ENCODE assay signal across 8 cellular contexts in the genomic region with DNA sequence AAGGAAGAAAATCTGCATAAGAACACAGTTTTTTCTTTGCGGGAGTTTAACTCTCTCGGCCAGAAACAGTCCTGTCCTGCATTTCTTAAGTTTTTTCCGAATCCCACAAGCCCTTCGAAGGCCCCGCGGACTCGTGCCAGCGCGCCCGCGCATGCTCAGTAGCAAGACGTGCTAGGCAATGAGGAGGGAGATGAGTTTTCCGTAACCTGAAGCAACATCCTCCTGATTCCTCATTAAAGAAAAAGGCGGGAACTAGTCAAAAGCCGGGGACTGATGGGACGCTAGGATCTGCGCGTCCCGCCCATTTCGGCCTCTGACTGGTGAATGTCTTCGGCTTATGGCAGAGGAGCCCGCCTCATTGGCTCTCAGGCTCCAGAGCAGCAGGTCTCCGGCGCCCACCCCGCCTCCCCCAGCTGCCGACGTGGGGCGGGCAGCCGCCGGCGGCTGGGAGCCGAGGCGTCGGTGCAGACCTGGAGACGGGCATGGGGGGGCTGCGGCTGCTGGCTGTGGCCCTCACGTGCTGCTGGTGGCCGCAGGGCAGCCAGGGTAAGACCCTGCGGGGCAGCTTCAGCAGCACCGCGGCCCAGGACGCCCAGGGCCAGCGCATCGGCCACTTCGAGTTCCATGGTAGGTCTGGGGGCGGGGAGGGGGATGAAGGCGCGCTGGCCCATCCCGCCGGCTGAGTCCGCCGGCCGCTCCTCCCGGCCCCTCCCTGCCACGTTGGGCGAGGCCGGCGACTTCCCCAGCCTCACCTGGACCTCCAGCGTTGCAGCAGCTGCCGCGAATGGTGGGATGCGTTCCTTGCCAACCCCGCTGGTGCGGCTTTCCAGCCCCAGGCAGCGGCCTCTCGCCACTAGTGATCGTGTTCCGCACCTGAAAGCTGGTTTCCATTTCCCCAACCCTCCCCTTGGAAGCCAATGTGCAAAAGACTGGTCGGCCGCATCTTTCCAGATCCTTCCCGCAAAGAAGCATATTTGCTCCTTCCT. TPM values are rescaled to one million over a fixed set of nuclear protein-coding genes. Genes with fewer than 3 reads are reported as not detected.
A peak's percentile ranks its signal among the peaks of the same experiment; 100 is the strongest.
DNase-seq lines count a peak whose midpoint lies in the region; ATAC-seq and TF ChIP-seq lines count a peak whose summit lies in the region.

A gene (plus strand): TSS at position 412 of the 986 bp plus-strand sequence. CDS start 71 bp downstream, at position 483.

- H3K27ac Mint-ChIP-seq in CD4-positive, alpha-beta memory T cell = peak within 1 kb of the TSS; percentile 86 to 95 (median 92)
- peak within 1 kb of the TSS; percentile 87 for H3K27ac Mint-ChIP-seq in activated CD8-positive, alpha-beta T cell treated with anti-CD3 and anti-CD28 coated beads for 36 hours

- H3K9me3 ChIP-seq in CD4-positive, alpha-beta memory T cell (ENCODE audit: control insufficient read depth in 1 of 2, low read length in 2 of 2) = no peaks in the 10 kb centered on the region
- no peaks in the 10 kb centered on the region for H3K9me3 ChIP-seq in ectodermal cell (ENCODE audit: control insufficient read depth, low read length)

- ATAC-seq in GM19452 (IDR thresholded peaks at IDR 0.05; ENCODE audit: unreplicated experiment) (peak; percentile 99), HG03575 (IDR thresholded peaks at IDR 0.05; ENCODE audit: extremely low read depth, insufficient number of reproducible peaks, low FRiP score, unreplicated experiment) (peak; percentile 99)
- ATAC-seq in activated CD8-positive, alpha-beta T cell treated with anti-CD3 and anti-CD28 coated beads for 36 hours = peak; percentile 100

- CTCF ChIA-PET in CD4-positive, alpha-beta memory T cell (lab: Charles Lee; ENCODE audit: partially characterized antibody) = interaction anchor here (0.8 to 6.1 kb wide), 3 partner anchors 14 to 54 kb away, joined by 3 to 41 read pairs (median 3); no protein-coding TSS in a partner anchor
- CTCF ChIA-PET in activated CD8-positive, alpha-beta T cell treated with anti-CD3 and anti-CD28 coated beads for 36 hours (lab: Charles Lee) = interaction anchor here (0.7 to 5.9 kb wide), 3 partner anchors 15 to 173 kb away, joined by 3 to 40 read pairs (median 6); no protein-coding TSS in a partner anchor

- TF ChIP-seq CTCF in activated CD8-positive, alpha-beta T cell treated with anti-CD3 and anti-CD28 coated beads for 36 hours (IDR thresholded peaks at IDR 0.05) = no peak
- TF ChIP-seq CTCF in lower leg skin (IDR thresholded peaks at IDR 0.05) = no peak

- H3K9me3 Mint-ChIP-seq in CD4-positive, alpha-beta memory T cell = no peaks in the 10 kb centered on the region
- H3K9me3 Mint-ChIP-seq in activated CD8-positive, alpha-beta T cell treated with anti-CD3 and anti-CD28 coated beads for 36 hours = peaks cover 3% of the 10 kb centered on the region

- DNase-seq in CD4-positive, alpha-beta memory T cell = peak; percentile 86 to 93 (median 89)
- DNase-seq in NCI-H82 (lab: John Stamatoyannopoulos, UW) = peak; percentile 100
- peak; percentile 97 for DNase-seq in activated CD8-positive, alpha-beta T cell treated with anti-CD3 and anti-CD28 coated beads for 36 hours
- peak; percentile 95 to 99 for DNase-seq in lower leg skin (ENCODE audit: low spot score in 2 of 2)
- peak; percentile 85 to 92 for DNase-seq in stimulated activated CD4-positive, alpha-beta T cell treated with anti-CD3 and anti-CD28 coated beads, Interleukin-4, amount 100 ng/mL, for 4 hours

- H3K36me3 Mint-ChIP-seq in CD4-positive, alpha-beta memory T cell = peaks cover 0 to 16% of the 10 kb centered on the region in 2 donors
- H3K36me3 Mint-ChIP-seq in activated CD8-positive, alpha-beta T cell treated with anti-CD3 and anti-CD28 coated beads for 36 hours (ENCODE audit: low read depth) = peaks cover 22% of the 10 kb centered on the region

- WGBS in ectodermal cell, 2 experiments = 1 to 2% methylated on average over 71 of the region's 71 CpGs
- 0 to 1% methylated on average over 34 to 38 of the region's 71 CpGs for WGBS in lower leg skin, 2 donors

- peak within 1 kb of the TSS; percentile 36 to 85 for H3K4me3 ChIP-seq in CD4-positive, alpha-beta memory T cell (ENCODE audit: low read length in 2 of 2)
- H3K4me3 ChIP-seq in ectodermal cell (ENCODE audit: insufficient read depth, low read depth, low read length) (peak within 1 kb of the TSS; percentile 51), lower leg skin (ENCODE audit: low read depth, poor library complexity, severe bottlenecking) (peak within 1 kb of the TSS; percentile 78)

- H3K4me1 Mint-ChIP-seq in CD4-positive, alpha-beta memory T cell = peaks cover 22 to 36% (median 29%) of the 10 kb centered on the region in 4 donors
- H3K4me1 Mint-ChIP-seq in activated CD8-positive, alpha-beta T cell treated with anti-CD3 and anti-CD28 coated beads for 36 hours (ENCODE audit: low read depth) = peaks cover 32% of the 10 kb centered on the region

- H3K4me3 Mint-ChIP-seq in CD4-positive, alpha-beta memory T cell = peak within 1 kb of the TSS; percentile 83 to 92 (median 86)
- peak within 1 kb of the TSS; percentile 84 for H3K4me3 Mint-ChIP-seq in activated CD8-positive, alpha-beta T cell treated with anti-CD3 and anti-CD28 coated beads for 36 hours

- no peaks in the 10 kb centered on the region for H3K36me3 ChIP-seq in CD4-positive, alpha-beta memory T cell (ENCODE audit: insufficient read depth, low read length)
- no peaks in the 10 kb centered on the region for H3K36me3 ChIP-seq in ectodermal cell (ENCODE audit: control insufficient read depth, insufficient read depth, low read length)

- H3K27me3 ChIP-seq in CD4-positive, alpha-beta memory T cell (ENCODE audit: insufficient read depth, low read length) = no peaks in the 10 kb centered on the region
- peaks cover 3% of the 10 kb centered on the region for H3K27me3 ChIP-seq in ectodermal cell (ENCODE audit: control insufficient read depth, insufficient read depth, low read length, poor library complexity, severe bottlenecking)

- no peaks in the 10 kb centered on the region for H3K27me3 Mint-ChIP-seq in CD4-positive, alpha-beta memory T cell
- H3K27me3 Mint-ChIP-seq in activated CD8-positive, alpha-beta T cell treated with anti-CD3 and anti-CD28 coated beads for 36 hours = no peaks in the 10 kb centered on the region

- peak within 1 kb of the TSS; percentile 57 for H3K27ac ChIP-seq in CD4-positive, alpha-beta memory T cell (ENCODE audit: low read depth, low read length)
- H3K27ac ChIP-seq in ectodermal cell (ENCODE audit: insufficient read depth, low read depth, low read length, poor library complexity, severe bottlenecking) = peak within 1 kb of the TSS; percentile 57

- H3K4me1 ChIP-seq in CD4-positive, alpha-beta memory T cell (ENCODE audit: insufficient read depth, low read length) = peaks cover 18% of the 10 kb centered on the region
- no peaks in the 10 kb centered on the region for H3K4me1 ChIP-seq in ectodermal cell (ENCODE audit: control insufficient read depth, insufficient read depth, low read length)

- intact Hi-C loops in CD4-positive, alpha-beta memory T cell (cut with micrococcal nuclease) = loop anchor here (1.0 to 5.0 kb wide), 4 partner anchors 15 to 1076 kb away; a partner anchor contains a TSS
- intact Hi-C loops in activated CD8-positive, alpha-beta T cell treated with anti-CD3 and anti-CD28 coated beads for 36 hours (cut with micrococcal nuclease) = loop anchor here (1.0 kb wide), 1 partner anchor 182 kb away; no protein-coding TSS in a partner anchor
- intact Hi-C loops in lower leg skin (cut with DNase I; ENCODE audit: low total_unique reads) = no loop called here

- POLR2A ChIA-PET in CD4-positive, alpha-beta memory T cell (lab: Charles Lee; ENCODE audit: partially characterized antibody) = interaction anchor here (0.6 to 2.7 kb wide), 8 partner anchors 10 to 581 kb away, joined by 3 to 37 read pairs (median 5); no protein-coding TSS in a partner anchor
- POLR2A ChIA-PET in activated CD8-positive, alpha-beta T cell treated with anti-CD3 and anti-CD28 coated beads for 36 hours (lab: Charles Lee) = interaction anchor here (1.0 to 1.8 kb wide), 4 partner anchors 16 to 53 kb away, joined by 3 to 6 read pairs (median 4); no protein-coding TSS in a partner anchor

- TF ChIP-seq POLR2A in lower leg skin (IDR thresholded peaks at IDR 0.05) = no peak

RNA-seq across cellular contexts. Expression of the gene that starts here (rescaled TPM):
- 1 to 10 TPM; 4.8 to 5.3 TPM for total RNA-seq in CD4-positive, alpha-beta memory T cell
- polyA plus RNA-seq in CD4-positive, alpha-beta memory T cell = 1 to 10 TPM; 1.6 to 1.8 TPM
- total RNA-seq in activated CD8-positive, alpha-beta T cell treated with anti-CD3 and anti-CD28 coated beads for 36 hours = 1 to 10 TPM; 7.5 to 7.7 TPM
- 5.2 TPM for polyA plus RNA-seq in ectodermal cell (2013, experiment 1 of 4)
- 4.8 TPM for polyA plus RNA-seq in ectodermal cell (2013, experiment 2 of 4)
- 5.0 TPM for polyA plus RNA-seq in ectodermal cell (2013, experiment 3 of 4)
- polyA plus RNA-seq in ectodermal cell (2013, experiment 4 of 4) = 5.8 TPM
- total RNA-seq in lower leg skin = 1 to 10 TPM; 1.8 to 2.5 (median 2.2) TPM

Comparison
In these comparisons a context has a peak if more than half of its experiments do, and no peak if none do; other contexts are left out.
1. Peak in every context shown above with its lines: DNase-seq, ATAC-seq, H3K4me3 ChIP-seq and H3K27ac ChIP-seq.